31 cellular contexts compared by ENCODE assay signal in the genomic region with DNA sequence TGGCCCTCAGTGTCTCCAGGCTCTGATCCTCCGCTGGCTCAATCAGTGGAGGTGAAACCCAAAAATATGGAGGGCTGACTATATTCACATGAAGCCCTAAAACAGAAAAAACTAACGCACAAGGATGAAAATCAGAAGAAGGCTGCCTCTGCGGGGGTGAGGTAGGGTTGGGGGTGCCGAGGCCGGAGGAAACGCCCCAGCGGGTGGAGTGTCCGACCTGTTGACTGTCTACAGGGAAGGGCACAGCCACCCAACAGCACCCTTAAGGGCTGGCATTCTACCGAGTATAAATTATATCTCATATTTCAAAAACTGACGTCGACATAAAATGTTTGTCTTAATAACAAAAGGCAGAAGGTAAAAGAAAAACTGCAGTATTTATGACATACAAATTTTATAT.
DNase-seq lines count a peak whose midpoint lies in the region; ATAC-seq and TF ChIP-seq lines count a peak whose summit lies in the region.
"Had no signal": no experiment of that assay in that cellular context is flagged by ENCODE, and none has a peak within 500 bp of the region (broad histone marks: within the 10 kb centered on the region; RNA-seq: fewer than 3 reads in every experiment).

No MANE protein-coding gene starts in this region.

- no peak overlapping the region for H3K27ac ChIP-seq in RWPE2 (ENCODE audit: poor library complexity, severe bottlenecking)
- no peak overlapping the region for H3K27ac ChIP-seq in GM23338 (ENCODE audit: low read depth)
- H3K27ac ChIP-seq: PC-9 had no signal

- TF ChIP-seq CTCF in RWPE2 (IDR thresholded peaks at IDR 0.05; ENCODE audit: poor library complexity, severe bottlenecking) (no peak), GM23338 (conservative IDR thresholded peaks at IDR 0.05; ENCODE audit: low read depth in 2 of 2) (no peak), mesothelial cell of epicardium (IDR thresholded peaks at IDR 0.05; ENCODE audit: unreplicated experiment) (no peak)

- H3K4me3 ChIP-seq in RWPE2 (ENCODE audit: severe bottlenecking) (no peak overlapping the region), GM23338 (no peak overlapping the region)
- H3K4me3 ChIP-seq: HAP-1, PC-9 had no signal

- peaks cover 30% of the 10 kb centered on the region for H3K9me3 Mint-ChIP-seq in activated naive CD4-positive, alpha-beta T cell treated with anti-CD3 and anti-CD28 coated beads, Interleukin-2, amount 10 ng/mL, durations not matched to agents 7 days and 5 days
- H3K9me3 Mint-ChIP-seq in GM23338 (peaks cover 50% of the 10 kb centered on the region), mesothelial cell of epicardium (peaks cover 36% of the 10 kb centered on the region)

- no peaks in the 10 kb centered on the region for H3K79me2 ChIP-seq in GM23338 (replicated peaks; ENCODE audit: insufficient read depth)

- H2AFZ ChIP-seq in GM23338: no peak overlapping the region
- H2AFZ ChIP-seq: PC-9 had no signal

- no peaks in the 10 kb centered on the region for H3F3A ChIP-seq in GM23338 (replicated peaks; ENCODE audit: low read depth)

- CTCF ChIA-PET in activated naive CD4-positive, alpha-beta T cell treated with anti-CD3 and anti-CD28 coated beads, Interleukin-2, amount 10 ng/mL, durations not matched to agents 7 days and 5 days (lab: Charles Lee): no interaction called here

- H3K9me3 ChIP-seq in RWPE2 (ENCODE audit: severe bottlenecking): peaks cover 1% of the 10 kb centered on the region
- H3K9me3 ChIP-seq: HAP-1 had no signal

- H3K27ac Mint-ChIP-seq in activated naive CD4-positive, alpha-beta T cell treated with anti-CD3 and anti-CD28 coated beads, Interleukin-2, amount 10 ng/mL, durations not matched to agents 7 days and 5 days: peak overlapping the region; percentile 24
- no peak overlapping the region for H3K27ac Mint-ChIP-seq in GM23338
- no peak overlapping the region for H3K27ac Mint-ChIP-seq in mesothelial cell of epicardium
- H3K27ac Mint-ChIP-seq: CD14-positive monocyte; CD8-positive, alpha-beta memory T cell; HFFc6 had no signal

- intact Hi-C loops in sciatic nerve (cut with DNase I): no loop called here

- no peaks in the 10 kb centered on the region for H3K9me2 ChIP-seq in GM23338 (ENCODE audit: insufficient read depth)

- H3K27me3 ChIP-seq in RWPE2 (ENCODE audit: insufficient read depth, poor library complexity, severe bottlenecking) (no peaks in the 10 kb centered on the region), GM23338 (ENCODE audit: insufficient read depth) (no peaks in the 10 kb centered on the region)
- H3K27me3 ChIP-seq: BE2C had no signal

- no peaks in the 10 kb centered on the region for H3K36me3 ChIP-seq in RWPE2 (ENCODE audit: low read depth)
- H3K36me3 ChIP-seq in GM23338 (ENCODE audit: insufficient read depth): peaks cover 7% of the 10 kb centered on the region
- H3K36me3 ChIP-seq: HAP-1 had no signal

- no peaks in the 10 kb centered on the region for H4K20me1 ChIP-seq in GM23338 (replicated peaks; ENCODE audit: insufficient read depth)

- H3K4me2 ChIP-seq in GM23338: no peak overlapping the region
- H3K4me2 ChIP-seq: PC-9 had no signal

- no peaks in the 10 kb centered on the region for H3K4me1 Mint-ChIP-seq in activated naive CD4-positive, alpha-beta T cell treated with anti-CD3 and anti-CD28 coated beads, Interleukin-2, amount 10 ng/mL, durations not matched to agents 7 days and 5 days
- H3K4me1 Mint-ChIP-seq in GM23338: peaks cover 2% of the 10 kb centered on the region; the same call in 2 of the 3 replicates
- peaks cover 17% of the 10 kb centered on the region for H3K4me1 Mint-ChIP-seq in mesothelial cell of epicardium
- H3K4me1 Mint-ChIP-seq: CD8-positive, alpha-beta memory T cell had no signal

- no peaks in the 10 kb centered on the region for H3K4me1 ChIP-seq in RWPE2 (ENCODE audit: insufficient read depth, poor library complexity, severe bottlenecking)
- no peaks in the 10 kb centered on the region for H3K4me1 ChIP-seq in GM23338 (ENCODE audit: insufficient read depth)
- H3K4me1 ChIP-seq: BE2C, HAP-1 had no signal

- H3K36me3 Mint-ChIP-seq in activated naive CD4-positive, alpha-beta T cell treated with anti-CD3 and anti-CD28 coated beads, Interleukin-2, amount 10 ng/mL, durations not matched to agents 7 days and 5 days: peaks cover 87% of the 10 kb centered on the region
- H3K36me3 Mint-ChIP-seq in GM23338 (ENCODE audit: low read depth) (peaks cover 77% of the 10 kb centered on the region), mesothelial cell of epicardium (peaks cover 59% of the 10 kb centered on the region)

- no peak overlapping the region for H3K4me3 Mint-ChIP-seq in activated naive CD4-positive, alpha-beta T cell treated with anti-CD3 and anti-CD28 coated beads, Interleukin-2, amount 10 ng/mL, durations not matched to agents 7 days and 5 days
- no peak overlapping the region for H3K4me3 Mint-ChIP-seq in GM23338
- no peak overlapping the region for H3K4me3 Mint-ChIP-seq in mesothelial cell of epicardium
- H3K4me3 Mint-ChIP-seq: CD14-positive monocyte; CD8-positive, alpha-beta memory T cell; HFFc6 had no signal

- peak; percentile 8 for DNase-seq in activated naive CD4-positive, alpha-beta T cell treated with anti-CD3 and anti-CD28 coated beads, Interleukin-2, amount 10 ng/mL, durations not matched to agents 7 days and 5 days
- no peak for DNase-seq in activated naive CD4-positive, alpha-beta T cell treated with anti-CD3 and anti-CD28 coated beads, Interleukin-2, amount 50 U/mL, for 16 hours
- DNase-seq in RWPE2 (ENCODE audit: low spot score) (peak; percentile 24), left lobe of liver (ENCODE audit: low spot score) (peak; percentile 11), sciatic nerve (ENCODE audit: low spot score) (peak; percentile 50), GM23338 (ENCODE audit: low spot score) (no peak), mesothelial cell of epicardium (ENCODE audit: low spot score in 2 of 2, unreplicated experiment in 2 of 2) (no peak)
- DNase-seq: 8988T; ACHN; CD8-positive, alpha-beta memory T cell; DMS 273 treated with DMSO at 0.1 percent for 48 hours; DMS79; EL; GDM1; GOT3; HFFc6; IMR-90; KG1; MM.1S; NCI-H2029; NCI-H446 treated with DMSO at 0.1 percent for 48 hours; NCI-H526; NCI-H82; NK-92 treated with Interleukin-12 subunit alpha and Interleukin-12 subunit beta, amount 100 ng/mL, for 24 hours; PC-9; RPMI8226; SHP77 had no signal

- no peak for ATAC-seq in RWPE2 (ENCODE audit: low read depth)
- no peak for ATAC-seq in left lobe of liver
- no peak for ATAC-seq in sciatic nerve
- no peak for ATAC-seq in GM23338
- ATAC-seq in HG02678 (IDR thresholded peaks at IDR 0.05; ENCODE audit: unreplicated experiment): no peak

- H3K27me3 Mint-ChIP-seq in activated naive CD4-positive, alpha-beta T cell treated with anti-CD3 and anti-CD28 coated beads, Interleukin-2, amount 10 ng/mL, durations not matched to agents 7 days and 5 days: no peaks in the 10 kb centered on the region
- H3K27me3 Mint-ChIP-seq in GM23338 (ENCODE audit: insufficient read depth, low read depth, poor library complexity) (peaks cover 14% of the 10 kb centered on the region), mesothelial cell of epicardium (ENCODE audit: low read depth) (no peaks in the 10 kb centered on the region)
- H3K27me3 Mint-ChIP-seq: CD8-positive, alpha-beta memory T cell had no signal

TF ChIP-seq in GM23338, 12 proteins besides CTCF, POLR2A, EP300 and RAD21 (continues in another document):
- TF ChIP-seq STAT1 (IDR thresholded peaks at IDR 0.05; ENCODE audit: unreplicated experiment): no peak

Comparison
In these comparisons a context has a peak if more than half of its experiments do, and no peak if none do; other contexts are left out.
1. DNase-seq: peak in activated naive CD4-positive, alpha-beta T cell treated with anti-CD3 and anti-CD28 coated beads, Interleukin-2, amount 10 ng/mL, durations not matched to agents 7 days and 5 days (single experiment), RWPE2 (single experiment), left lobe of liver (single experiment) and sciatic nerve (single experiment); none in activated naive CD4-positive, alpha-beta T cell treated with anti-CD3 and anti-CD28 coated beads, Interleukin-2, amount 50 U/mL, for 16 hours (single experiment), GM23338 (single experiment) and mesothelial cell of epicardium (0 of 2).